1 cellular context compared by ENCODE assay signal in the genomic region with DNA sequence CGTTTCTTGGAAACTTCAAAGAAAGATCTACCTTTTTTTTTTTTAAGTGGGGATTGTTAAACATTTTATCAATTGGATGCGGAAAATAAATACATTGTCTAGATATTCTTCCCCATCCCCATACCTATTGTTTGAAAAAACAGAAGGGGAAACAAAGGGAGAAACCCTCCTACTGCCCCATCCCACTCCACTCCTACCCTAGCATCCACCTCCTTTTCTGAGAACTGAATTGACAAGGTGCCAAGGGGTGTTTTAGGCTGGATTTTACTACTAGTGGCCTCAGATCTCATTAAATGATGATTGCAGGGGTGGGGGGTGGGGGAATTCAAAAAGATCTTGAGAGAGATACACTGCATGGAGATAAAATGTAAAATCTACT.
TF ChIP-seq lines count a peak whose summit lies in the region.

No MANE protein-coding gene starts in this region.

TF ChIP-seq in GM23338, 12 proteins besides CTCF, POLR2A, EP300 and RAD21 (continued from another document):
- no peak for TF ChIP-seq ZNF331 (CRISPR knock-in tag; IDR thresholded peaks at IDR 0.05; ENCODE audit: low read depth)
- TF ChIP-seq ETS1 (IDR thresholded peaks at IDR 0.05): no peak
- no peak for TF ChIP-seq POLR2AphosphoS5 (IDR thresholded peaks at IDR 0.05; ENCODE audit: low read depth)
- TF ChIP-seq NANOG (IDR thresholded peaks at IDR 0.05; ENCODE audit: borderline replicate concordance): no peak
- no peak for TF ChIP-seq STAT1 (IDR thresholded peaks at IDR 0.05; ENCODE audit: unreplicated experiment)
- TF ChIP-seq ZNF114 (CRISPR knock-in tag; IDR thresholded peaks at IDR 0.05): no peak
- TF ChIP-seq, protein P1, sequence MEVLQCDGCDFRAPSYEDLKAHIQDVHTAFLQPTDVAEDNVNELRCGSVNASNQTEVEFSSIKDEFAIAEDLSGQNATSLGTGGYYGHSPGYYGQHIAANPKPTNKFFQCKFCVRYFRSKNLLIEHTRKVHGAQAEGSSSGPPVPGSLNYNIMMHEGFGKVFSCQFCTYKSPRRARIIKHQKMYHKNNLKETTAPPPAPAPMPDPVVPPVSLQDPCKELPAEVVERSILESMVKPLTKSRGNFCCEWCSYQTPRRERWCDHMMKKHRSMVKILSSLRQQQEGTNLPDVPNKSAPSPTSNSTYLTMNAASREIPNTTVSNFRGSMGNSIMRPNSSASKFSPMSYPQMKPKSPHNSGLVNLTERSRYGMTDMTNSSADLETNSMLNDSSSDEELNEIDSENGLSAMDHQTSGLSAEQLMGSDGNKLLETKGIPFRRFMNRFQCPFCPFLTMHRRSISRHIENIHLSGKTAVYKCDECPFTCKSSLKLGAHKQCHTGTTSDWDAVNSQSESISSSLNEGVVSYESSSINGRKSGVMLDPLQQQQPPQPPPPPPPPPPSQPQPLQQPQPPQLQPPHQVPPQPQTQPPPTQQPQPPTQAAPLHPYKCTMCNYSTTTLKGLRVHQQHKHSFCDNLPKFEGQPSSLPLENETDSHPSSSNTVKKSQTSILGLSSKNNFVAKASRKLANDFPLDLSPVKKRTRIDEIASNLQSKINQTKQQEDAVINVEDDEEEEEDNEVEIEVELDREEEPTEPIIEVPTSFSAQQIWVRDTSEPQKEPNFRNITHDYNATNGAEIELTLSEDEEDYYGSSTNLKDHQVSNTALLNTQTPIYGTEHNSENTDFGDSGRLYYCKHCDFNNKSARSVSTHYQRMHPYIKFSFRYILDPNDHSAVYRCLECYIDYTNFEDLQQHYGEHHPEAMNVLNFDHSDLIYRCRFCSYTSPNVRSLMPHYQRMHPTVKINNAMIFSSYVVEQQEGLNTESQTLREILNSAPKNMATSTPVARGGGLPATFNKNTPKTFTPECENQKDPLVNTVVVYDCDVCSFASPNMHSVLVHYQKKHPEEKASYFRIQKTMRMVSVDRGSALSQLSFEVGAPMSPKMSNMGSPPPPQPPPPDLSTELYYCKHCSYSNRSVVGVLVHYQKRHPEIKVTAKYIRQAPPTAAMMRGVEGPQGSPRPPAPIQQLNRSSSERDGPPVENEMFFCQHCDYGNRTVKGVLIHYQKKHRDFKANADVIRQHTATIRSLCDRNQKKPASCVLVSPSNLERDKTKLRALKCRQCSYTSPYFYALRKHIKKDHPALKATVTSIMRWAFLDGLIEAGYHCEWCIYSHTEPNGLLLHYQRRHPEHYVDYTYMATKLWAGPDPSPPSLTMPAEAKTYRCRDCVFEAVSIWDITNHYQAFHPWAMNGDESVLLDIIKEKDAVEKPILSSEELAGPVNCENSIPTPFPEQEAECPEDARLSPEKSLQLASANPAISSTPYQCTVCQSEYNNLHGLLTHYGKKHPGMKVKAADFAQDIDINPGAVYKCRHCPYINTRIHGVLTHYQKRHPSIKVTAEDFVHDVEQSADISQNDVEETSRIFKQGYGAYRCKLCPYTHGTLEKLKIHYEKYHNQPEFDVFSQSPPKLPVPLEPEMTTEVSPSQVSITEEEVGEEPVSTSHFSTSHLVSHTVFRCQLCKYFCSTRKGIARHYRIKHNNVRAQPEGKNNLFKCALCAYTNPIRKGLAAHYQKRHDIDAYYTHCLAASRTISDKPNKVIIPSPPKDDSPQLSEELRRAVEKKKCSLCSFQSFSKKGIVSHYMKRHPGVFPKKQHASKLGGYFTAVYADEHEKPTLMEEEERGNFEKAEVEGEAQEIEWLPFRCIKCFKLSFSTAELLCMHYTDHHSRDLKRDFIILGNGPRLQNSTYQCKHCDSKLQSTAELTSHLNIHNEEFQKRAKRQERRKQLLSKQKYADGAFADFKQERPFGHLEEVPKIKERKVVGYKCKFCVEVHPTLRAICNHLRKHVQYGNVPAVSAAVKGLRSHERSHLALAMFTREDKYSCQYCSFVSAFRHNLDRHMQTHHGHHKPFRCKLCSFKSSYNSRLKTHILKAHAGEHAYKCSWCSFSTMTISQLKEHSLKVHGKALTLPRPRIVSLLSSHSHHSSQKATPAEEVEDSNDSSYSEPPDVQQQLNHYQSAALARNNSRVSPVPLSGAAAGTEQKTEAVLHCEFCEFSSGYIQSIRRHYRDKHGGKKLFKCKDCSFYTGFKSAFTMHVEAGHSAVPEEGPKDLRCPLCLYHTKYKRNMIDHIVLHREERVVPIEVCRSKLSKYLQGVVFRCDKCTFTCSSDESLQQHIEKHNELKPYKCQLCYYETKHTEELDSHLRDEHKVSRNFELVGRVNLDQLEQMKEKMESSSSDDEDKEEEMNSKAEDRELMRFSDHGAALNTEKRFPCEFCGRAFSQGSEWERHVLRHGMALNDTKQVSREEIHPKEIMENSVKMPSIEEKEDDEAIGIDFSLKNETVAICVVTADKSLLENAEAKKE (CRISPR knock-in tag; IDR thresholded peaks at IDR 0.05): no peak
- TF ChIP-seq EZH2 (IDR thresholded peaks at IDR 0.05; ENCODE audit: low read depth, unreplicated experiment): no peak
- no peak for TF ChIP-seq JUNB (IDR thresholded peaks at IDR 0.05; ENCODE audit: unreplicated experiment)
- TF ChIP-seq EZH2phosphoT487 (IDR thresholded peaks at IDR 0.05; ENCODE audit: unreplicated experiment): no peak
